Comparison of ENCODE assay signal across 7 cellular contexts in the genomic region with DNA sequence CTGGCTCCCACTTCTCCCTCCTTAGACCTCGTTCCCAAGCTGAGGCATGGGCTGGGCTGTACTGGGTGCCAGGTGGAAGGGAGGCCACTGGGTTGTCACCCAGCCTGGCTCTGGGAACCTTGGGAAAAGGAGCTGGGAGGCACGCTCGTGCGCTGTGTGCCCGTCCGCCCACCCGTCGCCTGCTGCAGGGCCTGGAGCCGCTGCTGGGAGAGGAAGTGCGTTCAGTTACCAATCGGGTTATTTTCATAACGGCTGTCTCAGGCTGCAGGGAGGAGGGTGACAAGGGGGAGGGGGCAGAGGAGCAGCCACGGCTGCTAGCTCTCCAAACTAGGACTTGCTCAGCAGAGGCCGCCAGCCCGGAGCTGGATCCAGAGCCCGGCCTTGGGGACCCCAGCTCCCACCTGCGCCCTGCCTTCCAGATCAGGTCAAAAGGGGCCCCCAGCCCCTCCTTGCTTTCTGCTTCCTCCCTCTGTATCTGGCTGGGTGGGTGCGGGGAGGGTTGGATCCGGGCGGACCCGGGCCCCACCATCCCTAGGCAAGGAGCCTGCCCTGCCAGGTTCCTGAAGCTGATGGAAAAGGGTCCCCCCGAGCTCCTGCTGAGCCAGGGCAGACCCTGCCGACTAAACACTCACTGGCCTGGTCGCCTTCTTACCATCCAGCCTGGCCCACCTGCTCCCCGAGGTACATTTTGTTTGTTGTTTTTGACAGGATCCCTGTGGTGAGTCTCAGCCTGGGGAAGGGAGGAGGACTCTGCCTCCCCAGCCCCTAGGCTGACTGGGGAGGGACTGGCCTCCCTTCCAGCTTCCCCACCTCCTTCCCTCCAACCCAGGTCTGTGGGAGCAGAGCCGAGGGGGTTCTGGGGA. TPM values are rescaled to one million over a fixed set of nuclear protein-coding genes. Genes with fewer than 3 reads are reported as not detected.
DNase-seq lines count a peak whose midpoint lies in the region; ATAC-seq and TF ChIP-seq lines count a peak whose summit lies in the region.

No MANE protein-coding gene starts in this region.

- H3K4me1 ChIP-seq in OCI-LY1 (ENCODE audit: insufficient read depth, low read length, severe bottlenecking) (peaks cover 58% of the 10 kb centered on the region), heart right ventricle (peaks cover 25 to 79% (median 54%) of the 10 kb centered on the region in 9 donors), gastrocnemius medialis (peaks cover 60 to 61% of the 10 kb centered on the region in 2 donors)

- no peaks in the 10 kb centered on the region for H3K9me2 ChIP-seq in OCI-LY1 (ENCODE audit: low read depth, low read length)

- peak; percentile 94 to 96 for TF ChIP-seq POLR2A in gastrocnemius medialis (IDR thresholded peaks at IDR 0.05)

- H3K9me3 ChIP-seq in OCI-LY1 (ENCODE audit: low read length) (no peaks in the 10 kb centered on the region), heart right ventricle (no peaks in the 10 kb centered on the region), gastrocnemius medialis (no peaks in the 10 kb centered on the region)

- peak overlapping the region; percentile 95 for H3K27ac ChIP-seq in OCI-LY1 (ENCODE audit: low read depth, low read length, poor library complexity, severe bottlenecking)
- H3K27ac ChIP-seq in heart right ventricle: peak overlapping the region; percentile 68 to 97 (median 93)
- H3K27ac ChIP-seq in gastrocnemius medialis: peak overlapping the region; percentile 98 to 100 (median 98)

- peaks cover 8% of the 10 kb centered on the region; the same call in 1 of the 2 replicates for H3K79me2 ChIP-seq in OCI-LY1 (ENCODE audit: insufficient read depth, low read length)

- no peak for TF ChIP-seq CTCF in OCI-LY1 (IDR thresholded peaks at IDR 0.05; ENCODE audit: low read length)
- TF ChIP-seq CTCF in heart right ventricle (IDR thresholded peaks at IDR 0.05): no peak
- TF ChIP-seq CTCF in gastrocnemius medialis (IDR thresholded peaks at IDR 0.05 in 4 of 5, conservative IDR thresholded peaks at IDR 0.05 in 1 of 5): peak in 1 of 5 experiments; percentile 10

- H3K4me2 ChIP-seq in OCI-LY1 (ENCODE audit: low read length): peak overlapping the region; percentile 98

- no peaks in the 10 kb centered on the region for H3F3A ChIP-seq in OCI-LY1 (ENCODE audit: insufficient read depth, low read length)

- WGBS in heart right ventricle, 2 donors: 6 to 10% methylated on average over 23 to 26 of the region's 26 CpGs

- no peak overlapping the region for H2AFZ ChIP-seq in OCI-LY1 (ENCODE audit: low read length)

- H3K36me3 ChIP-seq in OCI-LY1 (ENCODE audit: insufficient read depth, low read length): peaks cover under 1% of the 10 kb centered on the region; the same call in 1 of the 2 replicates
- peaks cover 0 to 26% (median 0%) of the 10 kb centered on the region in 9 donors for H3K36me3 ChIP-seq in heart right ventricle
- H3K36me3 ChIP-seq in gastrocnemius medialis: no peaks in the 10 kb centered on the region

- H4K20me1 ChIP-seq in OCI-LY1 (ENCODE audit: insufficient read depth, low read length): no peaks in the 10 kb centered on the region

- in situ Hi-C loops in gastrocnemius medialis (cut with MboI; ENCODE audit: low sequenced_read_pairs in 4 of 4): no loop called here

- peak overlapping the region; percentile 98 for H3K9ac ChIP-seq in OCI-LY1 (ENCODE audit: low read length)

- peak; percentile 90 for ATAC-seq in GM18909 (IDR thresholded peaks at IDR 0.05; ENCODE audit: poor library complexity, unreplicated experiment)
- peak; percentile 77 for ATAC-seq in HG03045 (IDR thresholded peaks at IDR 0.05; ENCODE audit: unreplicated experiment)
- ATAC-seq in heart right ventricle: peak; percentile 72 to 87 (median 82)
- peak; percentile 69 to 74 for ATAC-seq in gastrocnemius medialis
- no peak for ATAC-seq in GM18519 (IDR thresholded peaks at IDR 0.05; ENCODE audit: low FRiP score, unreplicated experiment)

- H3K27me3 ChIP-seq in OCI-LY1 (ENCODE audit: insufficient read depth, low read length) (no peaks in the 10 kb centered on the region), heart right ventricle (no peaks in the 10 kb centered on the region), gastrocnemius medialis (no peaks in the 10 kb centered on the region)

- intact Hi-C loops in heart right ventricle (cut with DNase I): loop anchor here in 2 of 10 donors (2.0 to 5.0 kb wide), 2 partner anchors 13 to 124 kb away; no protein-coding TSS in a partner anchor
- intact Hi-C loops in gastrocnemius medialis (cut with DNase I; ENCODE audit: low total_unique reads): loop anchor here (5.0 to 10.0 kb wide), 3 partner anchors 341 to 1063 kb away; partner anchors contain the start of genes ARHGAP1, PACSIN3, PSMC3 and ZNF408

- DNase-seq in activated effector memory CD4-positive, alpha-beta T cell treated with Interleukin-2 at 50 U/mL for 16 hours: peak; percentile 52
- peak; percentile 74 to 87 for DNase-seq in heart right ventricle
- peak; percentile 85 to 94 for DNase-seq in gastrocnemius medialis

- peak overlapping the region; percentile 84 for H3K4me3 ChIP-seq in OCI-LY1 (ENCODE audit: low read depth, low read length, poor library complexity, severe bottlenecking)
- peak overlapping the region in 9 of 10 donors; percentile 31 to 60 (median 57) for H3K4me3 ChIP-seq in heart right ventricle
- H3K4me3 ChIP-seq in gastrocnemius medialis: peak overlapping the region; percentile 67 to 77 (median 74)

RNA-seq across cellular contexts. Expression of gene DGKZ, which starts 14.3 kb away (rescaled TPM):
- 10 to 100 TPM; 46.4 to 77.9 (median 60.1) TPM for total RNA-seq in heart right ventricle
- 100 to 1,000 TPM in 1 of 2 donors, 10 to 100 TPM in 1; 31.9 to 107 TPM for polyA plus RNA-seq in heart right ventricle
- total RNA-seq in gastrocnemius medialis: 100 to 1,000 TPM; 127 to 155 (median 131) TPM

RNA-seq across cellular contexts. Expression of gene MDK, which starts 20.0 kb away (rescaled TPM):
- total RNA-seq in heart right ventricle (10 to 100 TPM in 2 of 10 donors, 1 to 10 TPM in 8; 3.6 to 16.5 (median 5.3) TPM), gastrocnemius medialis (1 to 10 TPM in 2 of 4 donors, not detected in 2; 1.6 to 1.9 TPM)
- polyA plus RNA-seq in heart right ventricle: 1 to 10 TPM; 3.7 to 8.2 TPM

RNA-seq across cellular contexts. Expression of gene CHRM4, which starts 30.1 kb away (rescaled TPM):
- total RNA-seq in heart right ventricle (under 1 TPM in 2 of 10 donors, not detected in 8; 0.30 to 0.32 TPM), gastrocnemius medialis (not detected)
- polyA plus RNA-seq in heart right ventricle: under 1 TPM in 1 of 2 donors, not detected in 1; 0.03 TPM
